1 cellular context compared by ENCODE assay signal in genomic region chr19:17180997-17181702, GRCh38.
TF ChIP-seq lines count a peak whose summit lies in the region.

No MANE protein-coding gene starts in this region.

TF ChIP-seq in Ishikawa, 13 proteins besides CTCF, POLR2A, EP300 and RAD21 (continued from another document):
- no peak for TF ChIP-seq FOXM1 (IDR thresholded peaks at IDR 0.05; ENCODE audit: borderline replicate concordance, low read depth)
- TF ChIP-seq ZBTB7A (IDR thresholded peaks at IDR 0.05; ENCODE audit: low read depth) = no peak
- 0 out of 2 replicates have a peak, but pooled peaks have one; percentile 39 for TF ChIP-seq CEBPB (IDR thresholded peaks at IDR 0.05)
- TF ChIP-seq, protein P1, sequence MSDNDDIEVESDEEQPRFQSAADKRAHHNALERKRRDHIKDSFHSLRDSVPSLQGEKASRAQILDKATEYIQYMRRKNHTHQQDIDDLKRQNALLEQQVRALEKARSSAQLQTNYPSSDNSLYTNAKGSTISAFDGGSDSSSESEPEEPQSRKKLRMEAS (IDR thresholded peaks at IDR 0.05) = peak; percentile 76
- TF ChIP-seq TEAD4 (IDR thresholded peaks at IDR 0.05) = peak; percentile 54; the same call in 1 of the 2 replicates
- no peak for TF ChIP-seq EGR1 (IDR thresholded peaks at IDR 0.05)
- peak; percentile 34; the same call in 1 of the 2 replicates for TF ChIP-seq NFIC (IDR thresholded peaks at IDR 0.05)
- TF ChIP-seq, protein P2, sequence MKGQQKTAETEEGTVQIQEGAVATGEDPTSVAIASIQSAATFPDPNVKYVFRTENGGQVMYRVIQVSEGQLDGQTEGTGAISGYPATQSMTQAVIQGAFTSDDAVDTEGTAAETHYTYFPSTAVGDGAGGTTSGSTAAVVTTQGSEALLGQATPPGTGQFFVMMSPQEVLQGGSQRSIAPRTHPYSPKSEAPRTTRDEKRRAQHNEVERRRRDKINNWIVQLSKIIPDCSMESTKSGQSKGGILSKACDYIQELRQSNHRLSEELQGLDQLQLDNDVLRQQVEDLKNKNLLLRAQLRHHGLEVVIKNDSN (IDR thresholded peaks at IDR 0.05) = 0 out of 2 replicates have a peak, but pooled peaks have one; percentile 31
- peak; percentile 67; the same call in 1 of the 2 replicates for TF ChIP-seq TCF12 (IDR thresholded peaks at IDR 0.05; ENCODE audit: low read depth)
- TF ChIP-seq TAF1 (IDR thresholded peaks at IDR 0.05; ENCODE audit: low read depth) = no peak
